2 cellular contexts compared by ENCODE assay signal in the genomic region with DNA sequence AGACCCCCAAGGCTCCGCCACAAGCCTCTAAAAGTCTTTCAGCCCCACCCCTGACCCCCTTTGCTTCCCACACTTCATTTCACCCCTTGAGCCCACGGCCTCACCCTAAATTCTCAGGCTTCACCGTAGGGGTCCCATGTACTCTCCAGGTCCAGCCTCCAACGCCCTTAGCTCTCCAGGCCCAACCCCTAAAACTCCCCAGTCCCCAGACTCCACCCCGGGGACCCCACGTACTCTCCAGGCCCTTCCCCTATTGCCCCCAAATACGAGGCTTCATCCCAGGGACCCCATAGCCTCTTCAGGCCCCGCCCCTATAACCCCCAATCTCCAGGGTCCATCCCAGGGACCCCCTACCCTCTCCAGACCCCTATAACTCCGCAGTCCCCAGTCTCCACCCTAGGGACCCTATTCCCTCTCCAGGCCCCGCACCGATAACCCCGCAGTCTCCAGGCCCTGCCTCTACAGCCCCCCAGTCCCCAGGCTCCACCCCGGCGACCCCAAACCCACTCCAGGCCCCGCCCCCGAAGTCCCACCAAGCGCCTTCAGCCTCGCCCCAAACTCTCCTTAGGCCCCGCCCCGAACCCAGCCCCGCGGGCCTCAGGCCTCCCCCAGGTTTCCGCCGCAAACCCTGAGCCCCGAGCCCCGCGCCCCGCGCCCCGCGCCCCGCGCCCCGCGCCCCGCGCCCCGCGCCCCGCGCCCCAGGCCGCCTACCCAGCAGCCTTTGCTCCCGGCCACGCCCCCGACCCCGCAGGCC.
TF ChIP-seq lines count a peak whose summit lies in the region.

No MANE protein-coding gene starts in this region.

TF ChIP-seq in A549, 52 proteins besides CTCF, POLR2A, EP300 and RAD21:
- TF ChIP-seq CBX2 (IDR thresholded peaks at IDR 0.05; ENCODE audit: borderline replicate concordance, low read depth): no peak
- TF ChIP-seq NR3C1 (IDR thresholded peaks at IDR 0.05): no peak
- TF ChIP-seq CBX8 (IDR thresholded peaks at IDR 0.05): no peak
- TF ChIP-seq, protein P1, sequence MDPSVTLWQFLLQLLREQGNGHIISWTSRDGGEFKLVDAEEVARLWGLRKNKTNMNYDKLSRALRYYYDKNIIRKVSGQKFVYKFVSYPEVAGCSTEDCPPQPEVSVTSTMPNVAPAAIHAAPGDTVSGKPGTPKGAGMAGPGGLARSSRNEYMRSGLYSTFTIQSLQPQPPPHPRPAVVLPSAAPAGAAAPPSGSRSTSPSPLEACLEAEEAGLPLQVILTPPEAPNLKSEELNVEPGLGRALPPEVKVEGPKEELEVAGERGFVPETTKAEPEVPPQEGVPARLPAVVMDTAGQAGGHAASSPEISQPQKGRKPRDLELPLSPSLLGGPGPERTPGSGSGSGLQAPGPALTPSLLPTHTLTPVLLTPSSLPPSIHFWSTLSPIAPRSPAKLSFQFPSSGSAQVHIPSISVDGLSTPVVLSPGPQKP (IDR thresholded peaks at IDR 0.05; ENCODE audit: low read depth, low read length): no peak
- no peak for TF ChIP-seq ZFP36 (IDR thresholded peaks at IDR 0.05; ENCODE audit: borderline replicate concordance, partially characterized antibody)
- no peak for TF ChIP-seq KDM5A (IDR thresholded peaks at IDR 0.05)
- TF ChIP-seq, protein P2, sequence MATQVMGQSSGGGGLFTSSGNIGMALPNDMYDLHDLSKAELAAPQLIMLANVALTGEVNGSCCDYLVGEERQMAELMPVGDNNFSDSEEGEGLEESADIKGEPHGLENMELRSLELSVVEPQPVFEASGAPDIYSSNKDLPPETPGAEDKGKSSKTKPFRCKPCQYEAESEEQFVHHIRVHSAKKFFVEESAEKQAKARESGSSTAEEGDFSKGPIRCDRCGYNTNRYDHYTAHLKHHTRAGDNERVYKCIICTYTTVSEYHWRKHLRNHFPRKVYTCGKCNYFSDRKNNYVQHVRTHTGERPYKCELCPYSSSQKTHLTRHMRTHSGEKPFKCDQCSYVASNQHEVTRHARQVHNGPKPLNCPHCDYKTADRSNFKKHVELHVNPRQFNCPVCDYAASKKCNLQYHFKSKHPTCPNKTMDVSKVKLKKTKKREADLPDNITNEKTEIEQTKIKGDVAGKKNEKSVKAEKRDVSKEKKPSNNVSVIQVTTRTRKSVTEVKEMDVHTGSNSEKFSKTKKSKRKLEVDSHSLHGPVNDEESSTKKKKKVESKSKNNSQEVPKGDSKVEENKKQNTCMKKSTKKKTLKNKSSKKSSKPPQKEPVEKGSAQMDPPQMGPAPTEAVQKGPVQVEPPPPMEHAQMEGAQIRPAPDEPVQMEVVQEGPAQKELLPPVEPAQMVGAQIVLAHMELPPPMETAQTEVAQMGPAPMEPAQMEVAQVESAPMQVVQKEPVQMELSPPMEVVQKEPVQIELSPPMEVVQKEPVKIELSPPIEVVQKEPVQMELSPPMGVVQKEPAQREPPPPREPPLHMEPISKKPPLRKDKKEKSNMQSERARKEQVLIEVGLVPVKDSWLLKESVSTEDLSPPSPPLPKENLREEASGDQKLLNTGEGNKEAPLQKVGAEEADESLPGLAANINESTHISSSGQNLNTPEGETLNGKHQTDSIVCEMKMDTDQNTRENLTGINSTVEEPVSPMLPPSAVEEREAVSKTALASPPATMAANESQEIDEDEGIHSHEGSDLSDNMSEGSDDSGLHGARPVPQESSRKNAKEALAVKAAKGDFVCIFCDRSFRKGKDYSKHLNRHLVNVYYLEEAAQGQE (IDR thresholded peaks at IDR 0.05): no peak
- no peak for TF ChIP-seq HEYL (CRISPR knock-in tag; IDR thresholded peaks at IDR 0.05)
- TF ChIP-seq CEBPB (IDR thresholded peaks at IDR 0.05): no peak
- TF ChIP-seq FOXS1 (CRISPR knock-in tag; IDR thresholded peaks at IDR 0.05): no peak
- TF ChIP-seq ZC3H11A (IDR thresholded peaks at IDR 0.05): no peak
- TF ChIP-seq NFE2L2 (conservative IDR thresholded peaks at IDR 0.05; ENCODE audit: low read length): no peak
TF ChIP-seq in A549: peak in this region for 0.

TF ChIP-seq in GM12878, 131 proteins besides CTCF, POLR2A, EP300 and RAD21:
- TF ChIP-seq PML (IDR thresholded peaks at IDR 0.05; ENCODE audit: low read length) (no peak), HDGF (IDR thresholded peaks at IDR 0.05) (0 out of 2 replicates have a peak, but pooled peaks have one; percentile 53), EGR1 (IDR thresholded peaks at IDR 0.05; ENCODE audit: borderline replicate concordance in 1 of 2, low read depth in 2 of 2, low read length in 2 of 2) (0 out of 3 replicates have a peak, but pooled peaks of 1 of the 2 experiments have one; percentile 2), SP1 (IDR thresholded peaks at IDR 0.05; ENCODE audit: low read depth, low read length) (no peak), SMAD1 (IDR thresholded peaks at IDR 0.05; ENCODE audit: low read depth, partially characterized antibody) (no peak), SREBF2 (IDR thresholded peaks at IDR 0.05; ENCODE audit: low read length) (no peak), IRF4 (IDR thresholded peaks at IDR 0.05; ENCODE audit: low read depth, low read length) (no peak), POU2F2 (IDR thresholded peaks at IDR 0.05; ENCODE audit: borderline replicate concordance, low read depth, low read length) (no peak)
- TF ChIP-seq, protein P3, sequence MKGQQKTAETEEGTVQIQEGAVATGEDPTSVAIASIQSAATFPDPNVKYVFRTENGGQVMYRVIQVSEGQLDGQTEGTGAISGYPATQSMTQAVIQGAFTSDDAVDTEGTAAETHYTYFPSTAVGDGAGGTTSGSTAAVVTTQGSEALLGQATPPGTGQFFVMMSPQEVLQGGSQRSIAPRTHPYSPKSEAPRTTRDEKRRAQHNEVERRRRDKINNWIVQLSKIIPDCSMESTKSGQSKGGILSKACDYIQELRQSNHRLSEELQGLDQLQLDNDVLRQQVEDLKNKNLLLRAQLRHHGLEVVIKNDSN (IDR thresholded peaks at IDR 0.05; ENCODE audit: borderline replicate concordance, extremely low read length, insufficient read depth, low read depth, low read length): no peak
